In genomic region chr12:106345739-106346138, GRCh38 we compare ENCODE assay signal across 8 cellular contexts. TPM values are rescaled to one million over a fixed set of nuclear protein-coding genes. Genes with fewer than 3 reads are reported as not detected.
DNase-seq lines count a peak whose midpoint lies in the region; ATAC-seq and TF ChIP-seq lines count a peak whose summit lies in the region.

No MANE protein-coding gene starts in this region.

- H3K36me3 ChIP-seq in DND-41 (ENCODE audit: insufficient read depth, low read length) (no peaks in the 10 kb centered on the region), MM.1S (replicated peaks; ENCODE audit: insufficient read depth, low read length) (no peaks in the 10 kb centered on the region), transverse colon (peaks cover 0 to 9% (median 0%) of the 10 kb centered on the region in 4 donors)

- TF ChIP-seq CTCF in DND-41 (IDR thresholded peaks at IDR 0.05; ENCODE audit: borderline replicate concordance, extremely low read depth, low read length, poor library complexity, severe bottlenecking) (peak; percentile 17), MM.1S (IDR thresholded peaks at IDR 0.05; ENCODE audit: low read length) (0 out of 2 replicates have a peak, but pooled peaks have one; percentile 20), astrocyte of the cerebellum (IDR thresholded peaks at IDR 0.05; ENCODE audit: low read depth, low read length, missing control alignments) (peak; percentile 58), transverse colon (IDR thresholded peaks at IDR 0.05) (peak; percentile 15 to 59 (median 40))

- DNase-seq in DND-41, result no peak
- no peak for DNase-seq in MM.1S
- peak; percentile 26 for DNase-seq in astrocyte of the cerebellum (ENCODE audit: low read depth)
- DNase-seq in iPS-NIHi7 (ENCODE audit: extremely low spot score), result peak; percentile 58
- DNase-seq in transverse colon, result no peak
- DNase-seq in cerebellar nuclear complex (lab: John Stamatoyannopoulos, UW), result no peak

- H3K9me3 ChIP-seq in DND-41 (ENCODE audit: insufficient read depth, low read length, severe bottlenecking) (no peaks in the 10 kb centered on the region), MM.1S (replicated peaks; ENCODE audit: insufficient read depth, low read length) (no peaks in the 10 kb centered on the region), transverse colon (no peaks in the 10 kb centered on the region)

- 58 to 88% methylated on average over 3 to 5 of the region's 5 CpGs for WGBS in transverse colon (ENCODE audit: low coverage in 1 of 2), 2 donors

- H3K4me1 ChIP-seq in DND-41 (ENCODE audit: insufficient read depth, low read length), result no peaks in the 10 kb centered on the region
- no peaks in the 10 kb centered on the region for H3K4me1 ChIP-seq in MM.1S (ENCODE audit: low read length)
- H3K4me1 ChIP-seq in transverse colon, result peaks cover 9 to 33% (median 18%) of the 10 kb centered on the region in 4 donors

- H3F3A ChIP-seq in MM.1S (ENCODE audit: insufficient read depth, low read length), result no peaks in the 10 kb centered on the region

- H3K9ac ChIP-seq in DND-41 (ENCODE audit: low read depth, low read length) (no peak overlapping the region), MM.1S (ENCODE audit: low read length) (no peak overlapping the region)

- H3K79me2 ChIP-seq in DND-41 (ENCODE audit: insufficient read depth, low read length) (no peaks in the 10 kb centered on the region), MM.1S (ENCODE audit: low read length) (no peaks in the 10 kb centered on the region)

- H3K27me3 ChIP-seq in DND-41 (ENCODE audit: insufficient read depth, low read length, poor library complexity) (no peaks in the 10 kb centered on the region), MM.1S (replicated peaks; ENCODE audit: insufficient read depth, low read length) (no peaks in the 10 kb centered on the region), transverse colon (no peaks in the 10 kb centered on the region)

- no peak overlapping the region for H3K4me3 ChIP-seq in DND-41 (ENCODE audit: low read depth in 1 of 2, low read length in 2 of 2)
- H3K4me3 ChIP-seq in MM.1S (ENCODE audit: low read length), result no peak overlapping the region
- no peak overlapping the region for H3K4me3 ChIP-seq in astrocyte of the cerebellum (ENCODE audit: low read depth, low read length)
- no peak overlapping the region for H3K4me3 ChIP-seq in transverse colon

- H3K4me2 ChIP-seq in DND-41 (ENCODE audit: insufficient read depth, low read length) (no peak overlapping the region), MM.1S (ENCODE audit: low read depth, low read length) (no peak overlapping the region)

- H4K20me1 ChIP-seq in DND-41 (ENCODE audit: insufficient read depth, low read length) (no peaks in the 10 kb centered on the region), MM.1S (ENCODE audit: insufficient read depth, low read length) (no peaks in the 10 kb centered on the region)

- in situ Hi-C loops in astrocyte of the cerebellum (cut with HindIII; ENCODE audit: low sequenced_read_pairs), result no loop called here
- in situ Hi-C loops in transverse colon (cut with MboI; ENCODE audit: low pct_ligation_motif_present in 1 of 4, low pct_unique_long_range_greater_than_20kb in 1 of 4, low sequenced_read_pairs in 3 of 4), result no loop called here

- TF ChIP-seq POLR2A in transverse colon (IDR thresholded peaks at IDR 0.05), result no peak

- H3K27ac ChIP-seq in DND-41 (ENCODE audit: low read length) (no peak overlapping the region), MM.1S (ENCODE audit: low read length) (no peak overlapping the region), transverse colon (no peak overlapping the region)

- no peaks in the 10 kb centered on the region for H3K9me2 ChIP-seq in MM.1S (replicated peaks; ENCODE audit: insufficient read depth, low read length)

- intact Hi-C loops in transverse colon (cut with DNase I; ENCODE audit: low total_unique reads), result no loop called here

- ATAC-seq in DND-41 (ENCODE audit: insufficient read depth, low read depth), result no peak
- ATAC-seq in GM21825 (IDR thresholded peaks at IDR 0.05; ENCODE audit: unreplicated experiment), result no peak
- ATAC-seq in GM19463 (IDR thresholded peaks at IDR 0.05; ENCODE audit: unreplicated experiment), result no peak

- H2AFZ ChIP-seq in DND-41 (ENCODE audit: low read depth, low read length) (no peak overlapping the region), MM.1S (ENCODE audit: low read length) (no peak overlapping the region)

- no peak for TF ChIP-seq EP300 in transverse colon (IDR thresholded peaks at IDR 0.05; ENCODE audit: low read depth)

RNA-seq across cellular contexts. Expression of gene POLR3B, which starts 11.8 kb away (rescaled TPM):
- total RNA-seq in transverse colon, result 1 to 10 TPM; 5.6 to 8.4 (median 7.7) TPM

RNA-seq across cellular contexts. Expression of gene TCP11L2, which starts 43.2 kb away (rescaled TPM):
- 10 to 100 TPM in 3 of 4 donors, 1 to 10 TPM in 1; 8.0 to 47.8 (median 41.7) TPM for total RNA-seq in transverse colon

Comparison
In these comparisons a context has a peak if more than half of its experiments do, and no peak if none do; other contexts are left out.
1. DNase-seq: peak in astrocyte of the cerebellum (single experiment) and iPS-NIHi7 (single experiment); none in DND-41 (single experiment), MM.1S (single experiment), transverse colon (single experiment) and cerebellar nuclear complex (0 of 2).
2. Peak in every context shown above with its lines, with median percentiles within 50 percentile points of each other: CTCF ChIP-seq.